27 cellular contexts compared by ENCODE assay signal in the genomic region with DNA sequence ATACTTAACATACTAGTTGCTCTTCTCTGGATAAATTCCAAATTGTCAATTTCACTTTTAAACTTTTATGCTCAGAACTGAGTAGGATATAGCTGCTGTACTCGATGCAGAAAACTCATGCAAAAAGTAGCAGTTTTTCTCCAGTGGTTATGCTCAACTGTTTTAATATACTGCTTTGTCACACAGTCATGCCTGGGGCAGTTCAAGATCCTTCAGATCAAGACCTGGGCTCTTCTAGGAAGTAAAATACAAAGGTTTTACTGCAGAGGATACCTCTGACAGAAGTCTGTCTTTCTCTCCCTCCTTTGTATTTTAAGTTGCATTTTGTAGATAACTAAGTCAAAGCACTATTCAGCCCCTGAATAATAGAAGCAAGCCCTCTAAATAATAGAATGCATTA.
DNase-seq lines count a peak whose midpoint lies in the region; ATAC-seq and TF ChIP-seq lines count a peak whose summit lies in the region.
"Had no signal": no experiment of that assay in that cellular context is flagged by ENCODE, and none has a peak within 500 bp of the region (broad histone marks: within the 10 kb centered on the region; RNA-seq: fewer than 3 reads in every experiment).

No MANE protein-coding gene starts in this region.

- H3K36me3 ChIP-seq in SK-N-SH (replicated peaks in 1 of 2; ENCODE audit: control insufficient read depth in 1 of 2, insufficient read depth in 2 of 2, low read length in 1 of 2) (peaks cover 0 to 2% of the 10 kb centered on the region in 2 experiments), RWPE2 (ENCODE audit: low read depth) (no peaks in the 10 kb centered on the region), smooth muscle cell (ENCODE audit: low read depth) (no peaks in the 10 kb centered on the region), right atrium auricular region (no peaks in the 10 kb centered on the region)
- H3K36me3 ChIP-seq: adrenal gland, brain microvascular endothelial cell, colonic mucosa, MG63, vagina had no signal

- H3K27me3 ChIP-seq in SK-N-SH (ENCODE audit: insufficient read depth) = no peaks in the 10 kb centered on the region
- no peaks in the 10 kb centered on the region for H3K27me3 ChIP-seq in RWPE2 (ENCODE audit: insufficient read depth, poor library complexity, severe bottlenecking)
- no peaks in the 10 kb centered on the region for H3K27me3 ChIP-seq in smooth muscle cell (ENCODE audit: low read depth)
- no peaks in the 10 kb centered on the region for H3K27me3 ChIP-seq in right atrium auricular region
- H3K27me3 ChIP-seq: adrenal gland, brain microvascular endothelial cell, colonic mucosa, MG63, testis, vagina had no signal

- ATAC-seq in SK-N-SH treated with all-trans-retinoic acid at 6 μM for 48 hours (peak; percentile 13), RWPE2 (ENCODE audit: low read depth) (no peak), HG03354 (IDR thresholded peaks at IDR 0.05; ENCODE audit: poor library complexity, severe bottlenecking, unreplicated experiment) (no peak)

- no peaks in the 10 kb centered on the region for H3K9me3 Mint-ChIP-seq in activated CD4-positive, alpha-beta memory T cell treated with anti-CD3 and anti-CD28 coated beads, Interleukin-2, amount 10 ng/mL, durations not matched to agents 7 days and 5 days

- H3K27ac Mint-ChIP-seq in activated CD4-positive, alpha-beta memory T cell treated with anti-CD3 and anti-CD28 coated beads, Interleukin-2, amount 10 ng/mL, durations not matched to agents 7 days and 5 days = no peak overlapping the region
- H3K27ac Mint-ChIP-seq: progenitor cell of endocrine pancreas had no signal

- H3K27ac ChIP-seq in SK-N-SH (ENCODE audit: low read depth in 2 of 2, low read length in 1 of 2) (peak overlapping the region in 1 of 2 experiments; percentile 95; a peak in 2 of 4 replicates), RWPE2 (ENCODE audit: poor library complexity, severe bottlenecking) (peak overlapping the region; percentile 80), smooth muscle cell (ENCODE audit: low read depth) (peak overlapping the region; percentile 86), right atrium auricular region (no peak overlapping the region)
- H3K27ac ChIP-seq: 22Rv1, adrenal gland, colonic mucosa, RWPE1, testis, vagina, VCaP had no signal

- TF ChIP-seq CTCF in SK-N-SH (IDR thresholded peaks at IDR 0.05) = no peak
- TF ChIP-seq CTCF in RWPE2 (IDR thresholded peaks at IDR 0.05; ENCODE audit: poor library complexity, severe bottlenecking) = no peak
- no peak for TF ChIP-seq CTCF in smooth muscle cell (IDR thresholded peaks at IDR 0.05; ENCODE audit: borderline replicate concordance, insufficient read depth, poor library complexity, severe bottlenecking)
- no peak for TF ChIP-seq CTCF in right atrium auricular region (IDR thresholded peaks at IDR 0.05)

- peaks cover 4% of the 10 kb centered on the region; the same call in 1 of the 2 replicates for H3K9me2 ChIP-seq in SK-N-SH

- H3K9me3 ChIP-seq in SK-N-SH (no peaks in the 10 kb centered on the region), RWPE2 (ENCODE audit: severe bottlenecking) (no peaks in the 10 kb centered on the region), smooth muscle cell (replicated peaks; ENCODE audit: low read depth) (no peaks in the 10 kb centered on the region), right atrium auricular region (no peaks in the 10 kb centered on the region)
- H3K9me3 ChIP-seq: adrenal gland, colonic mucosa, MG63, testis, vagina had no signal

- H3K9ac ChIP-seq in SK-N-SH (no peak overlapping the region; the same call in 1 of the 2 replicates), smooth muscle cell (ENCODE audit: low read depth) (no peak overlapping the region)

- POLR2A ChIA-PET in SK-N-SH (lab: Yijun Ruan, JAX) = no interaction called here
- POLR2A ChIA-PET in activated CD4-positive, alpha-beta memory T cell treated with anti-CD3 and anti-CD28 coated beads, Interleukin-2, amount 10 ng/mL, durations not matched to agents 7 days and 5 days (lab: Charles Lee) = no interaction called here

- H3K4me1 Mint-ChIP-seq in activated CD4-positive, alpha-beta memory T cell treated with anti-CD3 and anti-CD28 coated beads, Interleukin-2, amount 10 ng/mL, durations not matched to agents 7 days and 5 days = peaks cover 14% of the 10 kb centered on the region

- H3K36me3 Mint-ChIP-seq in activated CD4-positive, alpha-beta memory T cell treated with anti-CD3 and anti-CD28 coated beads, Interleukin-2, amount 10 ng/mL, durations not matched to agents 7 days and 5 days (ENCODE audit: low read depth) = no peaks in the 10 kb centered on the region

- DNase-seq in SK-N-SH (no peak), RWPE2 (ENCODE audit: low spot score) (no peak), fibroblast of peridontal ligament (ENCODE audit: extremely low read depth) (peak; percentile 29), smooth muscle cell (lab: John Stamatoyannopoulos, UW; ENCODE audit: unreplicated experiment) (no peak), right atrium auricular region (ENCODE audit: low spot score) (no peak)
- no peak for DNase-seq in activated CD4-positive, alpha-beta memory T cell treated with anti-CD3 and anti-CD28 coated beads, Interleukin-2, amount 10 ng/mL, durations not matched to agents 7 days and 5 days
- DNase-seq: activated CD4-positive, alpha-beta T cell treated with anti-CD3 and anti-CD28 coated beads for 4 hours; activated CD8-positive, alpha-beta memory T cell treated with anti-CD3 and anti-CD28 coated beads for 24 hours; activated T-cell treated with anti-CD3 and anti-CD28 coated beads, Interleukin-2, amount 50 U/mL, for 1 hour; adrenal gland; brain microvascular endothelial cell; colonic mucosa; effector CD8-positive, alpha-beta T cell; MG63; NCI-H2029 treated with DMSO at 0.1 percent for 48 hours; NCI-H2227 treated with DMSO at 0.1 percent for 48 hours; NCI-H748 treated with DMSO at 0.1 percent for 48 hours; stimulated activated naive CD4-positive, alpha-beta T cell treated with Interleukin-2 at 50 U/mL for 16 hours; testis had no signal

- no peak overlapping the region for H2AFZ ChIP-seq in SK-N-SH (ENCODE audit: low read depth)
- H2AFZ ChIP-seq in smooth muscle cell (ENCODE audit: low read depth) = no peak overlapping the region

- H3K4me1 ChIP-seq in SK-N-SH (ENCODE audit: control insufficient read depth in 1 of 2, insufficient read depth in 2 of 2, low read depth in 1 of 2, low read length in 1 of 2) = peaks cover 2 to 33% of the 10 kb centered on the region in 2 experiments; a peak in 2 of 4 replicates
- peaks cover 23% of the 10 kb centered on the region for H3K4me1 ChIP-seq in RWPE2 (ENCODE audit: insufficient read depth, poor library complexity, severe bottlenecking)
- peaks cover 20% of the 10 kb centered on the region for H3K4me1 ChIP-seq in smooth muscle cell (ENCODE audit: low read depth)
- H3K4me1 ChIP-seq in right atrium auricular region = peaks cover 0 to 15% of the 10 kb centered on the region in 2 donors
- H3K4me1 ChIP-seq: colonic mucosa, testis had no signal

- no peak overlapping the region for H3K4me3 Mint-ChIP-seq in activated CD4-positive, alpha-beta memory T cell treated with anti-CD3 and anti-CD28 coated beads, Interleukin-2, amount 10 ng/mL, durations not matched to agents 7 days and 5 days
- H3K4me3 Mint-ChIP-seq: neural crest cell had no signal

- CTCF ChIA-PET in SK-N-SH (lab: Yijun Ruan, JAX) = interaction anchor here (0.9 to 1.5 kb wide), 2 partner anchors 12 to 179 kb away, joined by 3 read pairs; no protein-coding TSS in a partner anchor
- CTCF ChIA-PET in activated CD4-positive, alpha-beta memory T cell treated with anti-CD3 and anti-CD28 coated beads, Interleukin-2, amount 10 ng/mL, durations not matched to agents 7 days and 5 days (lab: Charles Lee) = interaction anchor here (0.7 kb wide), 1 partner anchor 67 kb away, joined by 3 read pairs; no protein-coding TSS in a partner anchor

- no peak overlapping the region for H3K4me2 ChIP-seq in SK-N-SH
- peak overlapping the region; percentile 77 for H3K4me2 ChIP-seq in smooth muscle cell

- H3K79me2 ChIP-seq in SK-N-SH (ENCODE audit: insufficient read depth) (no peaks in the 10 kb centered on the region), smooth muscle cell (ENCODE audit: low read depth) (no peaks in the 10 kb centered on the region)

- H3K4me3 ChIP-seq in SK-N-SH (ENCODE audit: low read depth in 2 of 2, low read length in 1 of 2) (no peak overlapping the region), RWPE2 (ENCODE audit: severe bottlenecking) (no peak overlapping the region), smooth muscle cell (no peak overlapping the region), right atrium auricular region (no peak overlapping the region)
- H3K4me3 ChIP-seq: adrenal gland, colonic mucosa, MG63, testis, vagina had no signal

- H3F3A ChIP-seq in SK-N-SH (replicated peaks; ENCODE audit: insufficient read depth) (peaks cover 34% of the 10 kb centered on the region), smooth muscle cell (ENCODE audit: low read depth) (peaks cover 5% of the 10 kb centered on the region)

- peaks cover 7% of the 10 kb centered on the region for H3K27me3 Mint-ChIP-seq in activated CD4-positive, alpha-beta memory T cell treated with anti-CD3 and anti-CD28 coated beads, Interleukin-2, amount 10 ng/mL, durations not matched to agents 7 days and 5 days

- H4K20me1 ChIP-seq in SK-N-SH (ENCODE audit: insufficient read depth) (no peaks in the 10 kb centered on the region), smooth muscle cell (ENCODE audit: low read depth) (no peaks in the 10 kb centered on the region)

- no peak for TF ChIP-seq RAD21 in SK-N-SH (IDR thresholded peaks at IDR 0.05; ENCODE audit: low read length)

- 70% methylated on average over 1 of the region's 1 CpG for WGBS in SK-N-SH (ENCODE audit: low lambda C conversion rate)
- WGBS in smooth muscle cell (ENCODE audit: low lambda C conversion rate) = 44% methylated on average over 1 of the region's 1 CpG

- no peak for TF ChIP-seq EP300 in SK-N-SH (IDR thresholded peaks at IDR 0.05; ENCODE audit: borderline replicate concordance in 1 of 2, low read depth in 1 of 2, low read length in 1 of 2)

TF ChIP-seq in SK-N-SH treated with all-trans-retinoic acid at 6 μM for 48 hours, 23 proteins besides CTCF, POLR2A, EP300 and RAD21:
- TF ChIP-seq ARNTL (CRISPR knock-in tag; IDR thresholded peaks at IDR 0.05; ENCODE audit: borderline replicate concordance, low read depth) = no peak
- TF ChIP-seq ISL1 (CRISPR knock-in tag; IDR thresholded peaks at IDR 0.05) = 0 out of 2 replicates have a peak, but pooled peaks have one; percentile 16

TF ChIP-seq in SK-N-SH, 30 proteins besides CTCF, POLR2A, EP300 and RAD21 (continues in another document):
- no peak for TF ChIP-seq ELF1 (IDR thresholded peaks at IDR 0.05)
- TF ChIP-seq RCOR1 (IDR thresholded peaks at IDR 0.05; ENCODE audit: low read length) = no peak
- TF ChIP-seq, protein P1, sequence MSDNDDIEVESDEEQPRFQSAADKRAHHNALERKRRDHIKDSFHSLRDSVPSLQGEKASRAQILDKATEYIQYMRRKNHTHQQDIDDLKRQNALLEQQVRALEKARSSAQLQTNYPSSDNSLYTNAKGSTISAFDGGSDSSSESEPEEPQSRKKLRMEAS (IDR thresholded peaks at IDR 0.05; ENCODE audit: low read depth) = no peak
- no peak for TF ChIP-seq TAF1 (IDR thresholded peaks at IDR 0.05; ENCODE audit: borderline replicate concordance, low read depth, low read length)

Comparison
In these comparisons a context has a peak if more than half of its experiments do, and no peak if none do; other contexts are left out.
1. H3K27ac ChIP-seq: peak in RWPE2 (single experiment) and smooth muscle cell (single experiment); none in right atrium auricular region (0 of 2).